Comparison of ENCODE assay signal across 2 cellular contexts in genomic region chr2:130724455-130724854, GRCh38.
A peak's percentile ranks its signal among the peaks of the same experiment; 100 is the strongest.
TF ChIP-seq lines count a peak whose summit lies in the region.

No MANE protein-coding gene starts in this region.

TF ChIP-seq in HepG2, 621 proteins besides CTCF, POLR2A, EP300 and RAD21 (continues in another document):
- TF ChIP-seq, protein P1, sequence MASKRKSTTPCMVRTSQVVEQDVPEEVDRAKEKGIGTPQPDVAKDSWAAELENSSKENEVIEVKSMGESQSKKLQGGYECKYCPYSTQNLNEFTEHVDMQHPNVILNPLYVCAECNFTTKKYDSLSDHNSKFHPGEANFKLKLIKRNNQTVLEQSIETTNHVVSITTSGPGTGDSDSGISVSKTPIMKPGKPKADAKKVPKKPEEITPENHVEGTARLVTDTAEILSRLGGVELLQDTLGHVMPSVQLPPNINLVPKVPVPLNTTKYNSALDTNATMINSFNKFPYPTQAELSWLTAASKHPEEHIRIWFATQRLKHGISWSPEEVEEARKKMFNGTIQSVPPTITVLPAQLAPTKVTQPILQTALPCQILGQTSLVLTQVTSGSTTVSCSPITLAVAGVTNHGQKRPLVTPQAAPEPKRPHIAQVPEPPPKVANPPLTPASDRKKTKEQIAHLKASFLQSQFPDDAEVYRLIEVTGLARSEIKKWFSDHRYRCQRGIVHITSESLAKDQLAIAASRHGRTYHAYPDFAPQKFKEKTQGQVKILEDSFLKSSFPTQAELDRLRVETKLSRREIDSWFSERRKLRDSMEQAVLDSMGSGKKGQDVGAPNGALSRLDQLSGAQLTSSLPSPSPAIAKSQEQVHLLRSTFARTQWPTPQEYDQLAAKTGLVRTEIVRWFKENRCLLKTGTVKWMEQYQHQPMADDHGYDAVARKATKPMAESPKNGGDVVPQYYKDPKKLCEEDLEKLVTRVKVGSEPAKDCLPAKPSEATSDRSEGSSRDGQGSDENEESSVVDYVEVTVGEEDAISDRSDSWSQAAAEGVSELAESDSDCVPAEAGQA (IDR thresholded peaks at IDR 0.05; ENCODE audit: low read depth) = no peak
- TF ChIP-seq, protein P1 (CRISPR knock-in tag; IDR thresholded peaks at IDR 0.05; ENCODE audit: borderline replicate concordance) = no peak
- TF ChIP-seq ATF7 (IDR thresholded peaks at IDR 0.05) (peak; percentile 89), ATF7 (CRISPR knock-in tag; IDR thresholded peaks at IDR 0.05) (no peak), RXRB (CRISPR knock-in tag; IDR thresholded peaks at IDR 0.05; ENCODE audit: borderline replicate concordance) (no peak), TBL1XR1 (IDR thresholded peaks at IDR 0.05; ENCODE audit: borderline replicate concordance, low read length, partially characterized antibody) (no peak), MYNN (CRISPR knock-in tag; IDR thresholded peaks at IDR 0.05; ENCODE audit: low read depth) (no peak), BCL6 (CRISPR knock-in tag; IDR thresholded peaks at IDR 0.05) (no peak), ZNF317 (CRISPR knock-in tag; IDR thresholded peaks at IDR 0.05) (no peak), RFX5 (IDR thresholded peaks at IDR 0.05; ENCODE audit: low read depth, low read length) (no peak), PHF8 (CRISPR knock-in tag; IDR thresholded peaks at IDR 0.05) (no peak), NBN (conservative IDR thresholded peaks at IDR 0.05) (peak; percentile 91; the same call in 1 of the 2 replicates), ZNF207 (IDR thresholded peaks at IDR 0.05; ENCODE audit: borderline replicate concordance) (no peak), ZNF670 (CRISPR knock-in tag; IDR thresholded peaks at IDR 0.05; ENCODE audit: borderline replicate concordance) (no peak), ARNT2 (CRISPR knock-in tag; IDR thresholded peaks at IDR 0.05; ENCODE audit: low read depth) (no peak), NFRKB (IDR thresholded peaks at IDR 0.05) (0 out of 2 replicates have a peak, but pooled peaks have one; percentile 23), SNAI1 (CRISPR knock-in tag; IDR thresholded peaks at IDR 0.05; ENCODE audit: borderline replicate concordance) (no peak), PITX1 (CRISPR knock-in tag; IDR thresholded peaks at IDR 0.05) (no peak), ZNF282 (IDR thresholded peaks at IDR 0.05; ENCODE audit: partially characterized antibody) (peak; percentile 96), KMT2B (CRISPR knock-in tag; IDR thresholded peaks at IDR 0.05) (no peak), ATF7-NPFF (CRISPR knock-in tag; IDR thresholded peaks at IDR 0.05; ENCODE audit: low read depth) (no peak), ZUFSP (CRISPR knock-in tag; IDR thresholded peaks at IDR 0.05; ENCODE audit: borderline replicate concordance) (no peak), FOXP1 (IDR thresholded peaks at IDR 0.05) (peak; percentile 51; the same call in 1 of the 2 replicates), FOXP1 (CRISPR knock-in tag; IDR thresholded peaks at IDR 0.05) (no peak), YEATS2 (CRISPR knock-in tag; IDR thresholded peaks at IDR 0.05; ENCODE audit: borderline replicate concordance) (no peak), GLI4 (CRISPR knock-in tag; IDR thresholded peaks at IDR 0.05; ENCODE audit: borderline replicate concordance) (no peak), SPEN (CRISPR knock-in tag; IDR thresholded peaks at IDR 0.05; ENCODE audit: low read depth) (no peak), PLRG1 (conservative IDR thresholded peaks at IDR 0.05) (peak; percentile 95; the same call in 1 of the 2 replicates), ZNF124 (CRISPR knock-in tag; IDR thresholded peaks at IDR 0.05) (no peak)
- TF ChIP-seq, protein P2, sequence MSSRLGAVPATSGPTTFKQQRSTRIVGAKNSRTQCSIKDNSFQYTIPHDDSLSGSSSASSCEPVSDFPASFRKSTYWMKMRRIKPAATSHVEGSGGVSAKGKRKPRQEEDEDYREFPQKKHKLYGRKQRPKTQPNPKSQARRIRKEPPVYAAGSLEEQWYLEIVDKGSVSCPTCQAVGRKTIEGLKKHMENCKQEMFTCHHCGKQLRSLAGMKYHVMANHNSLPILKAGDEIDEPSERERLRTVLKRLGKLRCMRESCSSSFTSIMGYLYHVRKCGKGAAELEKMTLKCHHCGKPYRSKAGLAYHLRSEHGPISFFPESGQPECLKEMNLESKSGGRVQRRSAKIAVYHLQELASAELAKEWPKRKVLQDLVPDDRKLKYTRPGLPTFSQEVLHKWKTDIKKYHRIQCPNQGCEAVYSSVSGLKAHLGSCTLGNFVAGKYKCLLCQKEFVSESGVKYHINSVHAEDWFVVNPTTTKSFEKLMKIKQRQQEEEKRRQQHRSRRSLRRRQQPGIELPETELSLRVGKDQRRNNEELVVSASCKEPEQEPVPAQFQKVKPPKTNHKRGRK (CRISPR knock-in tag; IDR thresholded peaks at IDR 0.05) = no peak

TF ChIP-seq in K562, 482 proteins besides CTCF, POLR2A, EP300 and RAD21:
- TF ChIP-seq, protein P3, sequence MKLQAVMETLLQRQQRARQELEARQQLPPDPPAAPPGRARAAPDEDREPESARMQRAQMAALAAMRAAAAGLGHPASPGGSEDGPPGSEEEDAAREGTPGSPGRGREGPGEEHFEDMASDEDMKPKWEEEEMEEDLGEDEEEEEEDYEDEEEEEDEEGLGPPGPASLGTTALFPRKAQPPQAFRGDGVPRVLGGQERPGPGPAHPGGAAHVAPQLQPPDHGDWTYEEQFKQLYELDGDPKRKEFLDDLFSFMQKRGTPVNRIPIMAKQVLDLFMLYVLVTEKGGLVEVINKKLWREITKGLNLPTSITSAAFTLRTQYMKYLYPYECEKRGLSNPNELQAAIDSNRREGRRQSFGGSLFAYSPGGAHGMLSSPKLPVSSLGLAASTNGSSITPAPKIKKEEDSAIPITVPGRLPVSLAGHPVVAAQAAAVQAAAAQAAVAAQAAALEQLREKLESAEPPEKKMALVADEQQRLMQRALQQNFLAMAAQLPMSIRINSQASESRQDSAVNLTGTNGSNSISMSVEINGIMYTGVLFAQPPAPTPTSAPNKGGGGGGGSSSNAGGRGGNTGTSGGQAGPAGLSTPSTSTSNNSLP (IDR thresholded peaks at IDR 0.05; ENCODE audit: borderline replicate concordance, low read depth, low read length) = no peak
- TF ChIP-seq, protein P4, sequence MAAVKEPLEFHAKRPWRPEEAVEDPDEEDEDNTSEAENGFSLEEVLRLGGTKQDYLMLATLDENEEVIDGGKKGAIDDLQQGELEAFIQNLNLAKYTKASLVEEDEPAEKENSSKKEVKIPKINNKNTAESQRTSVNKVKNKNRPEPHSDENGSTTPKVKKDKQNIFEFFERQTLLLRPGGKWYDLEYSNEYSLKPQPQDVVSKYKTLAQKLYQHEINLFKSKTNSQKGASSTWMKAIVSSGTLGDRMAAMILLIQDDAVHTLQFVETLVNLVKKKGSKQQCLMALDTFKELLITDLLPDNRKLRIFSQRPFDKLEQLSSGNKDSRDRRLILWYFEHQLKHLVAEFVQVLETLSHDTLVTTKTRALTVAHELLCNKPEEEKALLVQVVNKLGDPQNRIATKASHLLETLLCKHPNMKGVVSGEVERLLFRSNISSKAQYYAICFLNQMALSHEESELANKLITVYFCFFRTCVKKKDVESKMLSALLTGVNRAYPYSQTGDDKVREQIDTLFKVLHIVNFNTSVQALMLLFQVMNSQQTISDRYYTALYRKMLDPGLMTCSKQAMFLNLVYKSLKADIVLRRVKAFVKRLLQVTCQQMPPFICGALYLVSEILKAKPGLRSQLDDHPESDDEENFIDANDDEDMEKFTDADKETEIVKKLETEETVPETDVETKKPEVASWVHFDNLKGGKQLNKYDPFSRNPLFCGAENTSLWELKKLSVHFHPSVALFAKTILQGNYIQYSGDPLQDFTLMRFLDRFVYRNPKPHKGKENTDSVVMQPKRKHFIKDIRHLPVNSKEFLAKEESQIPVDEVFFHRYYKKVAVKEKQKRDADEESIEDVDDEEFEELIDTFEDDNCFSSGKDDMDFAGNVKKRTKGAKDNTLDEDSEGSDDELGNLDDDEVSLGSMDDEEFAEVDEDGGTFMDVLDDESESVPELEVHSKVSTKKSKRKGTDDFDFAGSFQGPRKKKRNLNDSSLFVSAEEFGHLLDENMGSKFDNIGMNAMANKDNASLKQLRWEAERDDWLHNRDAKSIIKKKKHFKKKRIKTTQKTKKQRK (IDR thresholded peaks at IDR 0.05; ENCODE audit: borderline replicate concordance, low read depth, low read length) = no peak
- TF ChIP-seq ASH1L (IDR thresholded peaks at IDR 0.05; ENCODE audit: borderline replicate concordance, low read depth, partially characterized antibody) = no peak
- TF ChIP-seq YBX1 (IDR thresholded peaks at IDR 0.05) = 0 out of 2 replicates have a peak, but pooled peaks have one; percentile 44
- no peak for TF ChIP-seq ZNF445 (CRISPR knock-in tag; IDR thresholded peaks at IDR 0.05; ENCODE audit: low read depth)
- TF ChIP-seq, protein P5, sequence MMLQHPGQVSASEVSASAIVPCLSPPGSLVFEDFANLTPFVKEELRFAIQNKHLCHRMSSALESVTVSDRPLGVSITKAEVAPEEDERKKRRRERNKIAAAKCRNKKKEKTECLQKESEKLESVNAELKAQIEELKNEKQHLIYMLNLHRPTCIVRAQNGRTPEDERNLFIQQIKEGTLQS (IDR thresholded peaks at IDR 0.05) = peak; percentile 17; the same call in 1 of the 2 replicates
- TF ChIP-seq, protein P5 (CRISPR knock-in tag; conservative IDR thresholded peaks at IDR 0.05) = no peak
- no peak for TF ChIP-seq TCF7L2 (IDR thresholded peaks at IDR 0.05; ENCODE audit: low read depth, low read length)
- no peak for TF ChIP-seq ZNF41 (CRISPR knock-in tag; conservative IDR thresholded peaks at IDR 0.05)
- no peak for TF ChIP-seq TGIF2 (CRISPR knock-in tag; IDR thresholded peaks at IDR 0.05)
- TF ChIP-seq HDAC1 (IDR thresholded peaks at IDR 0.05) = peak in 1 of 2 experiments; percentile 43; a peak in 1 of 4 replicates
